Comparison of ENCODE assay signal across 19 cellular contexts in genomic region chr10:3126249-3126648, GRCh38. TPM values are rescaled to one million over a fixed set of nuclear protein-coding genes. Genes with fewer than 3 reads are reported as not detected.
DNase-seq lines count a peak whose midpoint lies in the region; ATAC-seq and TF ChIP-seq lines count a peak whose summit lies in the region.
"Had no signal": no experiment of that assay in that cellular context is flagged by ENCODE, and none has a peak within 500 bp of the region (broad histone marks: within the 10 kb centered on the region; RNA-seq: fewer than 3 reads in every experiment).

No MANE protein-coding gene starts in this region.

- no peaks in the 10 kb centered on the region for H3K4me1 Mint-ChIP-seq in activated naive CD4-positive, alpha-beta T cell treated with anti-CD3 and anti-CD28 coated beads, Interleukin-2, amount 10 ng/mL, durations not matched to agents 7 days and 5 days
- H3K4me1 Mint-ChIP-seq: memory B cell, natural killer cell had no signal

- H3K4me1 ChIP-seq in IMR-90 (ENCODE audit: control insufficient read depth, insufficient read depth, low read length) (no peaks in the 10 kb centered on the region), gastroesophageal sphincter (peaks cover 0 to 21% (median 7%) of the 10 kb centered on the region in 3 donors), skeletal muscle tissue (ENCODE audit: control insufficient read depth in 3 of 3, insufficient read depth in 3 of 3, low read length in 3 of 3) (peaks cover 14 to 27% (median 21%) of the 10 kb centered on the region in 3 donors)
- H3K4me1 ChIP-seq: prostate gland, spleen had no signal

- TF ChIP-seq CTCF in IMR-90 (conservative IDR thresholded peaks at IDR 0.05; ENCODE audit: low read depth, low read length) = no peak
- TF ChIP-seq CTCF in gastroesophageal sphincter (IDR thresholded peaks at IDR 0.05) = no peak

- no peak overlapping the region for H2BK20ac ChIP-seq in IMR-90 (ENCODE audit: low read depth, low read length)

- no peak for TF ChIP-seq RAD21 in IMR-90 (IDR thresholded peaks at IDR 0.05; ENCODE audit: low read length)

- intact Hi-C loops in IMR-90 (cut with micrococcal nuclease) = no loop called here

- no peak for TF ChIP-seq EP300 in gastroesophageal sphincter (IDR thresholded peaks at IDR 0.05)

- no peak overlapping the region for H2AK5ac ChIP-seq in IMR-90 (ENCODE audit: low read depth, low read length)

- CTCF ChIA-PET in activated naive CD4-positive, alpha-beta T cell treated with anti-CD3 and anti-CD28 coated beads, Interleukin-2, amount 10 ng/mL, durations not matched to agents 7 days and 5 days (lab: Charles Lee) = interaction anchor here (1.2 kb wide), 1 partner anchor 14 kb away, joined by 4 read pairs; no protein-coding TSS in a partner anchor
- CTCF ChIA-PET in IMR-90 (lab: Yijun Ruan, JAX) = no interaction called here

- peaks cover 14 to 58% of the 10 kb centered on the region in 2 experiments for H3K79me1 ChIP-seq in IMR-90 (ENCODE audit: low read depth in 1 of 2, low read length in 2 of 2)

- no peak overlapping the region for H3K56ac ChIP-seq in IMR-90 (ENCODE audit: extremely low read depth, insufficient read depth, low read length)

- H3K27me3 Mint-ChIP-seq in activated naive CD4-positive, alpha-beta T cell treated with anti-CD3 and anti-CD28 coated beads, Interleukin-2, amount 10 ng/mL, durations not matched to agents 7 days and 5 days = no peaks in the 10 kb centered on the region
- H3K27me3 Mint-ChIP-seq: memory B cell had no signal

- H3K36me3 ChIP-seq in IMR-90 (ENCODE audit: control insufficient read depth, insufficient read depth, low read length) = peaks cover 86% of the 10 kb centered on the region
- peaks cover 0 to 81% of the 10 kb centered on the region in 2 donors for H3K36me3 ChIP-seq in gastroesophageal sphincter
- H3K36me3 ChIP-seq in skeletal muscle tissue (ENCODE audit: control insufficient read depth in 3 of 3, insufficient read depth in 3 of 3, low read length in 3 of 3) = peaks cover 10 to 15% (median 14%) of the 10 kb centered on the region in 3 donors
- H3K36me3 ChIP-seq: uterus had no signal

- dilution Hi-C loops in IMR-90 (cut with HindIII; ENCODE audit: low sequenced_read_pairs, unreplicated experiment) = no loop called here

- peak overlapping the region; percentile 78 for H2AK9ac ChIP-seq in IMR-90 (replicated peaks; ENCODE audit: low read depth, low read length, poor library complexity)

- H4K91ac ChIP-seq in IMR-90 (ENCODE audit: insufficient read depth, low read depth, low read length) = no peak overlapping the region

- H4K5ac ChIP-seq in IMR-90 (ENCODE audit: low read depth, low read length) = no peak overlapping the region

- H3K27ac ChIP-seq in IMR-90 (ENCODE audit: insufficient read depth, low read length) (no peak overlapping the region), gastroesophageal sphincter (peak overlapping the region in 3 of 4 donors; percentile 53 to 67 (median 63)), skeletal muscle tissue (ENCODE audit: low read depth, low read length) (peak overlapping the region; percentile 68)
- H3K27ac ChIP-seq: spleen, uterus had no signal

- ATAC-seq in IMR-90 (ENCODE audit: low read depth) = no peak
- no peak for ATAC-seq in gastroesophageal sphincter
- ATAC-seq: HepG2 had no signal

- H3K14ac ChIP-seq in IMR-90 (replicated peaks; ENCODE audit: low read depth, low read length) = no peak overlapping the region

- peaks cover 10% of the 10 kb centered on the region; the same call in 1 of the 2 replicates for H3K9me1 ChIP-seq in IMR-90 (ENCODE audit: insufficient read depth, low read length)

- no peak overlapping the region for H3K4ac ChIP-seq in IMR-90 (ENCODE audit: low read depth, low read length)

- H2BK5ac ChIP-seq in IMR-90 (ENCODE audit: low read depth, low read length, poor library complexity, severe bottlenecking) = no peak overlapping the region

- H2BK15ac ChIP-seq in IMR-90 (ENCODE audit: low read depth, low read length) = no peak overlapping the region

- 77% methylated on average over 4 of the region's 15 CpGs; no CpG with 5 or more reads in 1 of the 2 experiments for WGBS in IMR-90 (ENCODE audit: extremely low coverage in 2 of 2, insufficient read length in 1 of 2), 2 experiments
- WGBS in gastroesophageal sphincter (ENCODE audit: low coverage in 1 of 2), 2 donors = 57 to 100% methylated on average over 1 to 2 of the region's 15 CpGs

- no peak overlapping the region for H4K8ac ChIP-seq in IMR-90 (ENCODE audit: low read depth in 2 of 2, low read length in 2 of 2)

- no peak overlapping the region for H3K18ac ChIP-seq in IMR-90 (ENCODE audit: low read depth, low read length)

- POLR2A ChIA-PET in IMR-90 (lab: Charles Lee; ENCODE audit: unreplicated experiment) = no interaction called here

- peaks cover 38% of the 10 kb centered on the region for H4K20me1 ChIP-seq in IMR-90 (ENCODE audit: insufficient read depth, low read length)

- H2BK120ac ChIP-seq in IMR-90 (ENCODE audit: low read depth, low read length) = no peak overlapping the region

- TF ChIP-seq POLR2A in IMR-90 (IDR thresholded peaks at IDR 0.05; ENCODE audit: low read depth, low read length) (no peak), gastroesophageal sphincter (IDR thresholded peaks at IDR 0.05) (no peak)

- no peak overlapping the region for H3K9ac ChIP-seq in IMR-90 (ENCODE audit: low read depth, low read length)
- peak overlapping the region in 1 of 3 donors; percentile 76 for H3K9ac ChIP-seq in skeletal muscle tissue (ENCODE audit: low read depth in 1 of 3, low read length in 3 of 3)

- H3K4me3 ChIP-seq in IMR-90 (ENCODE audit: insufficient read depth, low read depth, low read length) (no peak overlapping the region), gastroesophageal sphincter (no peak overlapping the region), skeletal muscle tissue (ENCODE audit: low read length in 3 of 3) (no peak overlapping the region)
- H3K4me3 ChIP-seq: prostate gland, spleen, uterus had no signal

- no peaks in the 10 kb centered on the region for H3K9me3 Mint-ChIP-seq in activated naive CD4-positive, alpha-beta T cell treated with anti-CD3 and anti-CD28 coated beads, Interleukin-2, amount 10 ng/mL, durations not matched to agents 7 days and 5 days
- H3K9me3 Mint-ChIP-seq: memory B cell, natural killer cell had no signal

- BruUV-seq in IMR-90 (replicated peaks; lab: Mats Ljungman, UMichigan) = no TSS peak

- in situ Hi-C loops in IMR-90 (cut with MboI; ENCODE audit: low sequenced_read_pairs) = no loop called here

- peak overlapping the region; percentile 49 for H2AFZ ChIP-seq in IMR-90 (replicated peaks; ENCODE audit: low read length, poor library complexity)

- peaks cover 64% of the 10 kb centered on the region for H3K36me3 Mint-ChIP-seq in activated naive CD4-positive, alpha-beta T cell treated with anti-CD3 and anti-CD28 coated beads, Interleukin-2, amount 10 ng/mL, durations not matched to agents 7 days and 5 days
- H3K36me3 Mint-ChIP-seq: natural killer cell had no signal

- H3K9me3 ChIP-seq in IMR-90 (ENCODE audit: control insufficient read depth, insufficient read depth, low read length) (no peaks in the 10 kb centered on the region), gastroesophageal sphincter (no peaks in the 10 kb centered on the region), skeletal muscle tissue (ENCODE audit: control insufficient read depth in 3 of 3, low read length in 3 of 3) (no peaks in the 10 kb centered on the region)
- H3K9me3 ChIP-seq: prostate gland, uterus had no signal

- no peak for DNase-seq in activated naive CD4-positive, alpha-beta T cell treated with anti-CD3 and anti-CD28 coated beads, Interleukin-2, amount 10 ng/mL, durations not matched to agents 7 days and 5 days
- DNase-seq in activated naive CD4-positive, alpha-beta T cell treated with Interleukin-2 at 50 U/mL for 16 hours = no peak
- DNase-seq in IMR-90 (no peak), UCSD-AML1 (lab: John Stamatoyannopoulos, UW; ENCODE audit: unreplicated experiment) (no peak), DMS153 treated with DMSO at 0.1 percent for 48 hours (lab: John Stamatoyannopoulos, UW; ENCODE audit: unreplicated experiment) (no peak)
- DNase-seq in activated CD4-positive, alpha-beta T cell treated with anti-CD3 and anti-CD28 coated beads for 1 hour = no peak
- DNase-seq: ACHN; activated CD4-positive, alpha-beta T cell treated with anti-CD3 and anti-CD28 coated beads for 4 hours; activated gamma-delta T cell; HCEC 1CT; islet precursor cell; natural killer cell; spleen; uterus had no signal

- H3K27ac Mint-ChIP-seq in activated naive CD4-positive, alpha-beta T cell treated with anti-CD3 and anti-CD28 coated beads, Interleukin-2, amount 10 ng/mL, durations not matched to agents 7 days and 5 days = peak overlapping the region; percentile 84
- H3K27ac Mint-ChIP-seq: memory B cell, natural killer cell had no signal

- H3K4me3 Mint-ChIP-seq in activated naive CD4-positive, alpha-beta T cell treated with anti-CD3 and anti-CD28 coated beads, Interleukin-2, amount 10 ng/mL, durations not matched to agents 7 days and 5 days = no peak overlapping the region
- H3K4me3 Mint-ChIP-seq: memory B cell, natural killer cell had no signal

- no peak overlapping the region for H3K4me2 ChIP-seq in IMR-90 (ENCODE audit: low read depth, low read length)

- H3K27me3 ChIP-seq in IMR-90 (ENCODE audit: control insufficient read depth, insufficient read depth, low read length) = no peaks in the 10 kb centered on the region
- no peaks in the 10 kb centered on the region for H3K27me3 ChIP-seq in gastroesophageal sphincter
- no peaks in the 10 kb centered on the region for H3K27me3 ChIP-seq in skeletal muscle tissue (ENCODE audit: control insufficient read depth in 3 of 3, insufficient read depth in 3 of 3, low read length in 3 of 3)
- H3K27me3 ChIP-seq: spleen, uterus had no signal

- H3K23ac ChIP-seq in IMR-90 (ENCODE audit: low read depth, low read length) = no peak overlapping the region

TF ChIP-seq in IMR-90, 13 proteins besides CTCF, POLR2A, EP300 and RAD21 (continues in another document):
- no peak for TF ChIP-seq MAFK (IDR thresholded peaks at IDR 0.05; ENCODE audit: low read depth, low read length)
- no peak for TF ChIP-seq MAZ (IDR thresholded peaks at IDR 0.05; ENCODE audit: borderline replicate concordance, low read depth, low read length)
- TF ChIP-seq FOS (IDR thresholded peaks at IDR 0.05; ENCODE audit: low read depth, low read length) = no peak

RNA-seq across cellular contexts. Expression of gene PITRM1, which starts 46.3 kb away (rescaled TPM):
- total RNA-seq in IMR-90 (2012; rRNA removed) = 111 and 124 TPM in 2 replicates
- 92.3 and 97.1 TPM in 2 replicates for polyA plus RNA-seq in IMR-90 (2012; rRNA removed)
- 54.3 and 69.2 TPM in 2 replicates for polyA plus RNA-seq in IMR-90 (2012; cell fraction: cytosol; rRNA removed)
- 219 and 253 TPM in 2 replicates for polyA plus RNA-seq in IMR-90 (2012; cell fraction: nucleus; rRNA removed; ENCODE audit: low replicate concordance)
- total RNA-seq in gastroesophageal sphincter = 100 to 1,000 TPM in 1 of 4 donors, 10 to 100 TPM in 3; 78.6 to 102 (median 87.0) TPM
- 44.9 TPM for total RNA-seq in skeletal muscle tissue

RNA-seq across cellular contexts. Expression of gene PFKP, which starts 58.9 kb away (rescaled TPM):
- 281 and 294 TPM in 2 replicates for total RNA-seq in IMR-90 (2012; rRNA removed)
- 223 and 249 TPM in 2 replicates for polyA plus RNA-seq in IMR-90 (2012; rRNA removed)
- polyA plus RNA-seq in IMR-90 (2012; cell fraction: cytosol; rRNA removed) = 173 and 244 TPM in 2 replicates
- 276 and 335 TPM in 2 replicates for polyA plus RNA-seq in IMR-90 (2012; cell fraction: nucleus; rRNA removed; ENCODE audit: low replicate concordance)
- 100 to 1,000 TPM in 3 of 4 donors, 10 to 100 TPM in 1; 64.3 to 261 (median 107) TPM for total RNA-seq in gastroesophageal sphincter
- total RNA-seq in skeletal muscle tissue = 12.5 TPM
